1 cellular context compared by ENCODE assay signal in the genomic region with DNA sequence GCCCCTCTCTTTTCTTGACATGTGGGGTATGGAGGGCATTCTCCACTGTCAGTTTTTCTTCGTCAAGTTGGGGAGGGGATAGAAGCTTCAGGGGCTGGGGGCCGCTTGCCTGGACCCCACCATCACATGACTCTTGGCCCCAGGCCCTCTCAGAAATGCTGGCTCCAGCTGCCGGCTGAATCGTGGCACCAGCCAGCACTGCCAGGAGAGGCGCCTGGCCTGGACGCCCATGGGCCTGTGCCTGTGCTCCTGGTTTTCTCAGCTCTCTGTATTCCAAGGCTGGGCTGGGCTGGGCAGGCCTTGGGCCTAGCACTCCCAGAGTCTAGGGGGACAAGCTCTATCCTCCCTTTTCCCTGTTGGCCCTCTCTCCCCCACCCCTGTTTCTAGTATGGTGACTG.
TF ChIP-seq lines count a peak whose summit lies in the region.

No MANE protein-coding gene starts in this region.

TF ChIP-seq in HepG2, 621 proteins besides CTCF, POLR2A, EP300 and RAD21:
- TF ChIP-seq, protein P1, sequence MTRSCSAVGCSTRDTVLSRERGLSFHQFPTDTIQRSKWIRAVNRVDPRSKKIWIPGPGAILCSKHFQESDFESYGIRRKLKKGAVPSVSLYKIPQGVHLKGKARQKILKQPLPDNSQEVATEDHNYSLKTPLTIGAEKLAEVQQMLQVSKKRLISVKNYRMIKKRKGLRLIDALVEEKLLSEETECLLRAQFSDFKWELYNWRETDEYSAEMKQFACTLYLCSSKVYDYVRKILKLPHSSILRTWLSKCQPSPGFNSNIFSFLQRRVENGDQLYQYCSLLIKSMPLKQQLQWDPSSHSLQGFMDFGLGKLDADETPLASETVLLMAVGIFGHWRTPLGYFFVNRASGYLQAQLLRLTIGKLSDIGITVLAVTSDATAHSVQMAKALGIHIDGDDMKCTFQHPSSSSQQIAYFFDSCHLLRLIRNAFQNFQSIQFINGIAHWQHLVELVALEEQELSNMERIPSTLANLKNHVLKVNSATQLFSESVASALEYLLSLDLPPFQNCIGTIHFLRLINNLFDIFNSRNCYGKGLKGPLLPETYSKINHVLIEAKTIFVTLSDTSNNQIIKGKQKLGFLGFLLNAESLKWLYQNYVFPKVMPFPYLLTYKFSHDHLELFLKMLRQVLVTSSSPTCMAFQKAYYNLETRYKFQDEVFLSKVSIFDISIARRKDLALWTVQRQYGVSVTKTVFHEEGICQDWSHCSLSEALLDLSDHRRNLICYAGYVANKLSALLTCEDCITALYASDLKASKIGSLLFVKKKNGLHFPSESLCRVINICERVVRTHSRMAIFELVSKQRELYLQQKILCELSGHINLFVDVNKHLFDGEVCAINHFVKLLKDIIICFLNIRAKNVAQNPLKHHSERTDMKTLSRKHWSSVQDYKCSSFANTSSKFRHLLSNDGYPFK (CRISPR knock-in tag; IDR thresholded peaks at IDR 0.05; ENCODE audit: borderline replicate concordance), result no peak
- TF ChIP-seq, protein P2, sequence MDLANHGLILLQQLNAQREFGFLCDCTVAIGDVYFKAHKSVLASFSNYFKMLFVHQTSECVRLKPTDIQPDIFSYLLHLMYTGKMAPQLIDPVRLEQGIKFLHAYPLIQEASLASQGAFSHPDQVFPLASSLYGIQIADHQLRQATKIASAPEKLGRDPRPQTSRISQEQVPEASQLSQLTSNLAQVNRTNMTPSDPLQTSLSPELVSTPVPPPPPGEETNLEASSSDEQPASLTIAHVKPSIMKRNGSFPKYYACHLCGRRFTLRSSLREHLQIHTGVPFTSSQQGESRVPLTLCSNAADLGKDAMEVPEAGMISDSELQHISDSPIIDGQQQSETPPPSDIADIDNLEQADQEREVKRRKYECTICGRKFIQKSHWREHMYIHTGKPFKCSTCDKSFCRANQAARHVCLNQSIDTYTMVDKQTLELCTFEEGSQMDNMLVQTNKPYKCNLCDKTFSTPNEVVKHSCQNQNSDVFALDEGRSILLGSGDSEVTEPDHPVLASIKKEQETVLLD (CRISPR knock-in tag; IDR thresholded peaks at IDR 0.05; ENCODE audit: low read depth), result no peak
- TF ChIP-seq CEBPB (IDR thresholded peaks at IDR 0.05; ENCODE audit: borderline replicate concordance, low read depth, low read length), result no peak
- TF ChIP-seq, protein P3, sequence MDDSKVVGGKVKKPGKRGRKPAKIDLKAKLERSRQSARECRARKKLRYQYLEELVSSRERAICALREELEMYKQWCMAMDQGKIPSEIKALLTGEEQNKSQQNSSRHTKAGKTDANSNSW (CRISPR knock-in tag; IDR thresholded peaks at IDR 0.05; ENCODE audit: borderline replicate concordance), result no peak
- TF ChIP-seq AGO2 (optimal IDR thresholded peaks at IDR 0.05; ENCODE audit: low read depth, low read length), result peak; percentile 29
- no peak for TF ChIP-seq AKNA (CRISPR knock-in tag; IDR thresholded peaks at IDR 0.05; ENCODE audit: borderline replicate concordance)
- no peak for TF ChIP-seq ZSCAN29 (CRISPR knock-in tag; conservative IDR thresholded peaks at IDR 0.05)
- no peak for TF ChIP-seq ZNF10 (CRISPR knock-in tag; IDR thresholded peaks at IDR 0.05; ENCODE audit: borderline replicate concordance, low read depth)
